ENCODE assay signal across 17 cellular contexts in the genomic region with DNA sequence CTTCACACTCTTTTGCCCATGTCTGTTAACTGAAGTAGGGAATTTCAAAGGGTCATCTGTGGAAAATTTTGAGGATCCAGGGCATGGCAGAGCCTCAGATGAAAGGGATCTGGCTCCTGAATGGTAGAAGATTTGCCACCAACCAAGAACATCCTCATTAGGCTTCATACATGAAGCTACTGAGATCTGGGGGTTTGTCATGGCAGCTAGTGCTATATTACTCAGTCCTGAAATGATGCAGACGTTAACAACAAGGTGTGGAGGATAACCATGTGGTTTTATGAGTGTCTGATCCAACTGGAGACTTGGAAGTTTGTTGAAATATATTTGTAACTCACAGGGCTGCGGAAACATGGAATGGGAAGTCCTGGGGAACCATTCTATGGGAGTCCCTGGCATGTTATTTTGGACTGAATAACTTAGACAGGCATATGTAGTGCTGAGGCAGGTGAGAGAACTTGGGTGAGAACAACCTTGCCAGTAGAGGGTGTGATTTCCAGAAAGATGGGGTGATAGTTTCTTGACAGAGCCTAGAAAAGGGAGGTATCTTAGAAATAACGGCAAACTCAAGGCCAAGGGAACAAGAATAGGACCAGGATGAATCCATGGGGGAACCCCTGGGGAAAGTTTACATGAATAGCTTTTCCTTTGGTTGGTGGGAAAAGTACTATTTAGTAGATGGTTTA. TPM values are rescaled to one million over a fixed set of nuclear protein-coding genes. Genes with fewer than 3 reads are reported as not detected.
A peak's percentile ranks its signal among the peaks of the same experiment; 100 is the strongest.
DNase-seq lines count a peak whose midpoint lies in the region; ATAC-seq and TF ChIP-seq lines count a peak whose summit lies in the region.
"Had no signal": no experiment of that assay in that cellular context is flagged by ENCODE, and none has a peak within 500 bp of the region (broad histone marks: within the 10 kb centered on the region; RNA-seq: fewer than 3 reads in every experiment).

No MANE protein-coding gene starts in this region.

- TF ChIP-seq CTCF in GM13977 (IDR thresholded peaks at IDR 0.05; ENCODE audit: extremely low read depth, insufficient read depth, missing control alignments) (no peak), PC-3 (conservative IDR thresholded peaks at IDR 0.05; ENCODE audit: low read depth, low read length) (peak; percentile 16; the same call in 1 of the 2 replicates), epithelial cell of esophagus (IDR thresholded peaks at IDR 0.05; ENCODE audit: insufficient read depth, low read depth, low read length, missing control alignments) (peak; percentile 14)

- no peak overlapping the region for H3K4me2 ChIP-seq in PC-3 (ENCODE audit: low read length)

- H3K79me2 ChIP-seq in PC-3 (ENCODE audit: low read length): no peaks in the 10 kb centered on the region

- no peaks in the 10 kb centered on the region for H3K9me2 ChIP-seq in PC-3 (replicated peaks; ENCODE audit: low read length)

- H3K36me3 ChIP-seq in PC-3 (ENCODE audit: low read depth, low read length): no peaks in the 10 kb centered on the region

- no peak for ATAC-seq in PC-3
- ATAC-seq: Right ventricle myocardium inferior had no signal

- H3F3A ChIP-seq in PC-3 (ENCODE audit: low read length, unreplicated experiment): no peaks in the 10 kb centered on the region

- in situ Hi-C loops in GM13977 (cut with MboI; ENCODE audit: low pct_unique_long_range_greater_than_20kb, low sequenced_read_pairs, unreplicated experiment): loop anchor here (25.0 kb wide), 1 partner anchor 99 kb away; no protein-coding TSS in a partner anchor

- H3K4me1 ChIP-seq in PC-3 (ENCODE audit: insufficient read depth, low read length): peaks cover 14% of the 10 kb centered on the region

- no peak overlapping the region for H3K4me3 ChIP-seq in PC-3 (ENCODE audit: low read length)
- no peak overlapping the region for H3K4me3 ChIP-seq in epithelial cell of esophagus (ENCODE audit: low read length)
- H3K4me3 ChIP-seq: GM23248, SK-N-MC had no signal

- H3K27ac ChIP-seq in PC-3 (ENCODE audit: low read length): no peak overlapping the region
- H3K27ac ChIP-seq: GM23248, SK-N-MC had no signal

- H3K9me3 ChIP-seq in PC-3 (ENCODE audit: low read length): no peaks in the 10 kb centered on the region
- H3K9me3 ChIP-seq: Caco-2 had no signal

- POLR2A ChIA-PET in PC-3 (lab: Charles Lee; ENCODE audit: unreplicated experiment): no interaction called here

- CTCF ChIA-PET in PC-3 (lab: Charles Lee): no interaction called here

- H4K20me1 ChIP-seq in PC-3 (ENCODE audit: low read length): no peaks in the 10 kb centered on the region

- no peak overlapping the region for H3K9ac ChIP-seq in PC-3 (ENCODE audit: low read length)
- H3K9ac ChIP-seq: GM23248 had no signal

- BruUV-seq in PC-3 (replicated peaks; lab: Mats Ljungman, UMichigan): no TSS peak

- no peak overlapping the region for H2AFZ ChIP-seq in PC-3 (ENCODE audit: low read length)

- H3K27me3 ChIP-seq in PC-3 (ENCODE audit: low read length): no peaks in the 10 kb centered on the region

- intact Hi-C loops in PC-3 (cut with micrococcal nuclease): no loop called here

- DNase-seq in GM13977 (ENCODE audit: low spot score) (peak; percentile 6), PC-3 (no peak), epithelial cell of esophagus (ENCODE audit: low read depth) (no peak), SHP77 (lab: John Stamatoyannopoulos, UW) (no peak), NK-92 (lab: John Stamatoyannopoulos, UW; ENCODE audit: unreplicated experiment) (no peak), mesenteric fat pad (ENCODE audit: low spot score) (no peak)
- no peak for DNase-seq in stimulated activated naive CD4-positive, alpha-beta T cell (lab: John Stamatoyannopoulos, UW)
- DNase-seq: Caco-2, DMS153, KBM-7, NCI-H1092, NCI-H2081 treated with DMSO at 0.1 percent for 48 hours, NCI-H510A, NCI-H774 had no signal

RNA-seq across cellular contexts. Expression of gene C12orf75, which starts 42.0 kb away (rescaled TPM):
- 144 and 160 TPM in 2 replicates for total RNA-seq in PC-3 (2014; rRNA removed)
- total RNA-seq in mesenteric fat pad: 8.9 TPM

RNA-seq across cellular contexts. Expression of gene APPL2, which starts 52.5 kb away (rescaled TPM):
- 36.2 and 42.2 TPM in 2 replicates for total RNA-seq in PC-3 (2014; rRNA removed)
- 55.1 TPM for total RNA-seq in mesenteric fat pad

Comparison
In these comparisons a context has a peak if more than half of its experiments do, and no peak if none do; other contexts are left out.
1. RNA of gene C12orf75, which starts 42.0 kb away (total RNA-seq): 144 to 160 TPM in PC-3; 8.9 TPM in mesenteric fat pad (single experiment); every median in the first group is over 10 times any median in the second.